Comparison of ENCODE assay signal across 8 cellular contexts in genomic region chr20:23668477-23668951, GRCh38. TPM values are rescaled to one million over a fixed set of nuclear protein-coding genes. Genes with fewer than 3 reads are reported as not detected.
A peak's percentile ranks its signal among the peaks of the same experiment; 100 is the strongest.
DNase-seq lines count a peak whose midpoint lies in the region; ATAC-seq, FAIRE-seq and TF ChIP-seq lines count a peak whose summit lies in the region.

No MANE protein-coding gene starts in this region.

- no peak overlapping the region for H3K27ac Mint-ChIP-seq in progenitor cell of endocrine pancreas

- no peak overlapping the region for H3K9ac ChIP-seq in BLaER1 treated with 17β-estradiol and CSF1 and Interleukin-3, amounts not matched to agents 10 nM and 100 nM

- TF ChIP-seq CTCF in progenitor cell of endocrine pancreas (IDR thresholded peaks at IDR 0.05; ENCODE audit: unreplicated experiment) = peak; percentile 87

- H3K9me3 Mint-ChIP-seq in progenitor cell of endocrine pancreas (ENCODE audit: low read depth) = no peaks in the 10 kb centered on the region

- peaks cover 16 to 45% (median 41%) of the 10 kb centered on the region in 10 experiments; a peak in 19 of 20 replicates for H3K4me1 ChIP-seq in BLaER1 treated with 17β-estradiol and CSF1 and Interleukin-3, amounts not matched to agents 10 nM and 100 nM

- H3K27me3 Mint-ChIP-seq in progenitor cell of endocrine pancreas = no peaks in the 10 kb centered on the region

- H3K4me3 ChIP-seq in BLaER1 treated with 17β-estradiol and CSF1 and Interleukin-3, amounts not matched to agents 10 nM and 100 nM = no peak overlapping the region

- H3K4me2 ChIP-seq in BLaER1 treated with 17β-estradiol and CSF1 and Interleukin-3, amounts not matched to agents 10 nM and 100 nM = peak overlapping the region in 8 of 11 experiments; percentile 15 to 89 (median 80); a peak in 13 of 22 replicates

- H3K4me1 Mint-ChIP-seq in progenitor cell of endocrine pancreas (ENCODE audit: low read depth) = no peaks in the 10 kb centered on the region

- no peaks in the 10 kb centered on the region for H3K9me3 ChIP-seq in BLaER1 treated with 17β-estradiol and CSF1 and Interleukin-3, amounts not matched to agents 10 nM and 100 nM (replicated peaks in 1 of 11)

- no peak overlapping the region for H3K27ac ChIP-seq in BLaER1 treated with 17β-estradiol and CSF1 and Interleukin-3, amounts not matched to agents 10 nM and 100 nM

- no peaks in the 10 kb centered on the region for H3K36me3 Mint-ChIP-seq in progenitor cell of endocrine pancreas (ENCODE audit: insufficient read depth)

- ATAC-seq in HG03196 (IDR thresholded peaks at IDR 0.05; ENCODE audit: unreplicated experiment) (peak; percentile 67), Right ventricle myocardium superior (ENCODE audit: poor library complexity) (peak; percentile 83), GM19324 (IDR thresholded peaks at IDR 0.05; ENCODE audit: low FRiP score, unreplicated experiment) (no peak)

- no peak overlapping the region for H3K4me3 Mint-ChIP-seq in progenitor cell of endocrine pancreas (ENCODE audit: low read depth)

- H3K27me3 ChIP-seq in BLaER1 treated with 17β-estradiol and CSF1 and Interleukin-3, amounts not matched to agents 10 nM and 100 nM = no peaks in the 10 kb centered on the region

- FAIRE-seq in GM18507 (lab: Jason Lieb, UNC) = no peak

- H3K36me3 ChIP-seq in BLaER1 treated with 17β-estradiol and CSF1 and Interleukin-3, amounts not matched to agents 10 nM and 100 nM = no peaks in the 10 kb centered on the region

- intact Hi-C loops in Right ventricle myocardium superior (cut with DNase I) = no loop called here

- no peaks in the 10 kb centered on the region for H4K20me1 ChIP-seq in BLaER1 treated with 17β-estradiol and CSF1 and Interleukin-3, amounts not matched to agents 10 nM and 100 nM

- DNase-seq in GM18507 (ENCODE audit: extremely low spot score, insufficient read length, low read depth) = peak; percentile 32
- DNase-seq in NCI-H748 (lab: John Stamatoyannopoulos, UW; ENCODE audit: unreplicated experiment) = peak; percentile 64
- peak; percentile 50 to 66 for DNase-seq in activated T-cell treated with anti-CD3 and anti-CD28 coated beads, Interleukin-2, amount 50 U/mL, for 48 hours
- DNase-seq in Right ventricle myocardium superior = no peak
- peak; percentile 58 for DNase-seq in progenitor cell of endocrine pancreas (ENCODE audit: low spot score, unreplicated experiment)

RNA-seq across cellular contexts. Expression of gene CST4, which starts 20.3 kb away (rescaled TPM):
- total RNA-seq in Right ventricle myocardium superior = not detected
- not detected in 2 replicates for total RNA-seq in progenitor cell of endocrine pancreas

RNA-seq across cellular contexts. Expression of gene CST3, which starts 30.8 kb away (rescaled TPM):
- total RNA-seq in Right ventricle myocardium superior (971 TPM), progenitor cell of endocrine pancreas (247 and 257 TPM in 2 replicates)
